8 cellular contexts compared by ENCODE assay signal in genomic region chr2:119641562-119642258, GRCh38. TPM values are rescaled to one million over a fixed set of nuclear protein-coding genes. Genes with fewer than 3 reads are reported as not detected.
DNase-seq lines count a peak whose midpoint lies in the region; ATAC-seq and TF ChIP-seq lines count a peak whose summit lies in the region.

No MANE protein-coding gene starts in this region.

- TF ChIP-seq EP300 in esophagus muscularis mucosa (IDR thresholded peaks at IDR 0.05) = no peak

- no peak overlapping the region for H3K4me3 ChIP-seq in esophagus muscularis mucosa

- H3K4me3 Mint-ChIP-seq in activated T-cell treated with anti-CD3 and anti-CD28 coated beads, Interleukin-2, amount 50 U/mL, for 24 hours = no peak overlapping the region
- no peak overlapping the region for H3K4me3 Mint-ChIP-seq in natural killer cell treated with Interleukin-12 subunit alpha and Interleukin-12 subunit beta and Interleukin-15 and Interleukin-18, amount 100 ng/mL, for 72 hours
- H3K4me3 Mint-ChIP-seq in stimulated activated naive B cell treated with anti-CD40 and anti-IgM and Interleukin-4, amounts not matched to agents 10 μg/mL and 1 μg/mL and 100 μg/mL, for 72 hours = no peak overlapping the region

- peaks cover 3% of the 10 kb centered on the region for H3K27me3 Mint-ChIP-seq in activated T-cell treated with anti-CD3 and anti-CD28 coated beads, Interleukin-2, amount 50 U/mL, for 24 hours
- peaks cover 17 to 20% of the 10 kb centered on the region in 2 donors for H3K27me3 Mint-ChIP-seq in natural killer cell treated with Interleukin-12 subunit alpha and Interleukin-12 subunit beta and Interleukin-15 and Interleukin-18, amount 100 ng/mL, for 72 hours
- peaks cover 30 to 35% of the 10 kb centered on the region in 2 donors for H3K27me3 Mint-ChIP-seq in stimulated activated naive B cell treated with anti-CD40 and anti-IgM and Interleukin-4, amounts not matched to agents 10 μg/mL and 1 μg/mL and 100 μg/mL, for 72 hours

- H3K27me3 ChIP-seq in esophagus muscularis mucosa = peaks cover 0 to 9% (median 0%) of the 10 kb centered on the region in 4 donors

- no peaks in the 10 kb centered on the region for H3K9me3 Mint-ChIP-seq in activated T-cell treated with anti-CD3 and anti-CD28 coated beads, Interleukin-2, amount 50 U/mL, for 24 hours
- H3K9me3 Mint-ChIP-seq in natural killer cell treated with Interleukin-12 subunit alpha and Interleukin-12 subunit beta and Interleukin-15 and Interleukin-18, amount 100 ng/mL, for 72 hours = no peaks in the 10 kb centered on the region
- no peaks in the 10 kb centered on the region for H3K9me3 Mint-ChIP-seq in stimulated activated naive B cell treated with anti-CD40 and anti-IgM and Interleukin-4, amounts not matched to agents 10 μg/mL and 1 μg/mL and 100 μg/mL, for 72 hours

- no peak overlapping the region for H3K27ac Mint-ChIP-seq in activated T-cell treated with anti-CD3 and anti-CD28 coated beads, Interleukin-2, amount 50 U/mL, for 24 hours
- H3K27ac Mint-ChIP-seq in natural killer cell treated with Interleukin-12 subunit alpha and Interleukin-12 subunit beta and Interleukin-15 and Interleukin-18, amount 100 ng/mL, for 72 hours = no peak overlapping the region
- no peak overlapping the region for H3K27ac Mint-ChIP-seq in stimulated activated naive B cell treated with anti-CD40 and anti-IgM and Interleukin-4, amounts not matched to agents 10 μg/mL and 1 μg/mL and 100 μg/mL, for 72 hours

- peak; percentile 78 to 92 (median 89) for TF ChIP-seq CTCF in esophagus muscularis mucosa (IDR thresholded peaks at IDR 0.05)

- H3K36me3 ChIP-seq in esophagus muscularis mucosa = no peaks in the 10 kb centered on the region

- no peak for TF ChIP-seq POLR2A in esophagus muscularis mucosa (IDR thresholded peaks at IDR 0.05; ENCODE audit: low read depth)

- 12% methylated on average over 17 of the region's 17 CpGs for WGBS in esophagus muscularis mucosa

- peak; percentile 98 for ATAC-seq in GM21515 (IDR thresholded peaks at IDR 0.05; ENCODE audit: unreplicated experiment)
- ATAC-seq in natural killer cell treated with Interleukin-12 subunit alpha and Interleukin-12 subunit beta and Interleukin-15 and Interleukin-18, amount 100 ng/mL, for 72 hours = peak; percentile 78 to 83
- peak; percentile 98 to 99 for ATAC-seq in stimulated activated naive B cell treated with anti-CD40 and anti-IgM and Interleukin-4, amounts not matched to agents 10 μg/mL and 1 μg/mL and 100 μg/mL, for 72 hours (replicated peaks)

- no peak overlapping the region for H3K27ac ChIP-seq in esophagus muscularis mucosa (replicated peaks in 1 of 4)

- H3K36me3 Mint-ChIP-seq in activated T-cell treated with anti-CD3 and anti-CD28 coated beads, Interleukin-2, amount 50 U/mL, for 24 hours (ENCODE audit: low read depth) = no peaks in the 10 kb centered on the region
- no peaks in the 10 kb centered on the region for H3K36me3 Mint-ChIP-seq in natural killer cell treated with Interleukin-12 subunit alpha and Interleukin-12 subunit beta and Interleukin-15 and Interleukin-18, amount 100 ng/mL, for 72 hours
- no peaks in the 10 kb centered on the region for H3K36me3 Mint-ChIP-seq in stimulated activated naive B cell treated with anti-CD40 and anti-IgM and Interleukin-4, amounts not matched to agents 10 μg/mL and 1 μg/mL and 100 μg/mL, for 72 hours

- peaks cover 0 to 6% (median 0%) of the 10 kb centered on the region in 4 donors for H3K4me1 ChIP-seq in esophagus muscularis mucosa

- DNase-seq in DMS153 (lab: John Stamatoyannopoulos, UW) (peak; percentile 40), HuH-7 (ENCODE audit: low spot score) (peak; percentile 88), OCI-M1 (lab: John Stamatoyannopoulos, UW) (peak; percentile 84), esophagus muscularis mucosa (ENCODE audit: extremely low spot score) (no peak)
- DNase-seq in activated T-cell treated with anti-CD3 and anti-CD28 coated beads, Interleukin-2, amount 50 U/mL, for 24 hours = peak; percentile 84
- peak; percentile 80 for DNase-seq in natural killer cell treated with Interleukin-12 subunit alpha and Interleukin-12 subunit beta and Interleukin-15 and Interleukin-18, amount 100 ng/mL, for 72 hours (ENCODE audit: low spot score)
- peak; percentile 59 for DNase-seq in stimulated activated naive B cell treated with anti-CD40 and anti-IgM and Interleukin-4, amounts not matched to agents 10 μg/mL and 1 μg/mL and 100 μg/mL, for 72 hours

- intact Hi-C loops in esophagus muscularis mucosa (cut with DNase I) = no loop called here

- H3K9me3 ChIP-seq in esophagus muscularis mucosa = no peaks in the 10 kb centered on the region

- peaks cover 3% of the 10 kb centered on the region for H3K4me1 Mint-ChIP-seq in activated T-cell treated with anti-CD3 and anti-CD28 coated beads, Interleukin-2, amount 50 U/mL, for 24 hours (ENCODE audit: low read depth)
- no peaks in the 10 kb centered on the region for H3K4me1 Mint-ChIP-seq in natural killer cell treated with Interleukin-12 subunit alpha and Interleukin-12 subunit beta and Interleukin-15 and Interleukin-18, amount 100 ng/mL, for 72 hours (ENCODE audit: low read depth in 2 of 2)
- peaks cover 0 to 5% of the 10 kb centered on the region in 2 donors for H3K4me1 Mint-ChIP-seq in stimulated activated naive B cell treated with anti-CD40 and anti-IgM and Interleukin-4, amounts not matched to agents 10 μg/mL and 1 μg/mL and 100 μg/mL, for 72 hours

RNA-seq across cellular contexts. Expression of gene TMEM177, which starts 37.3 kb away (rescaled TPM):
- 10 to 100 TPM in 1 of 4 donors, 1 to 10 TPM in 3; 3.6 to 11.0 (median 6.1) TPM for total RNA-seq in esophagus muscularis mucosa
- 10 to 100 TPM in 1 of 2 donors, 1 to 10 TPM in 1; 8.9 to 14.7 TPM for total RNA-seq in natural killer cell treated with Interleukin-12 subunit alpha and Interleukin-12 subunit beta and Interleukin-15 and Interleukin-18, amount 100 ng/mL, for 72 hours
